ENCODE assay signal across 10 cellular contexts in genomic region chr2:136000502-136000901, GRCh38. TPM values are rescaled to one million over a fixed set of nuclear protein-coding genes. Genes with fewer than 3 reads are reported as not detected.
DNase-seq lines count a peak whose midpoint lies in the region; ATAC-seq and TF ChIP-seq lines count a peak whose summit lies in the region.
"Had no signal": no experiment of that assay in that cellular context is flagged by ENCODE, and none has a peak within 500 bp of the region (broad histone marks: within the 10 kb centered on the region; RNA-seq: fewer than 3 reads in every experiment).

No MANE protein-coding gene starts in this region.

- H3K27ac ChIP-seq in GM23338 (ENCODE audit: low read depth) (no peak overlapping the region), OCI-LY1 (ENCODE audit: low read depth, low read length, poor library complexity, severe bottlenecking) (peak overlapping the region; percentile 81)
- H3K27ac ChIP-seq: pancreas, suprapubic skin had no signal

- 0 out of 2 replicates have a peak, but pooled peaks cover 9% of the 10 kb centered on the region for H3K4me1 ChIP-seq in GM23338 (ENCODE audit: insufficient read depth)
- H3K4me1 ChIP-seq in OCI-LY1 (ENCODE audit: insufficient read depth, low read length, severe bottlenecking): peaks cover 57% of the 10 kb centered on the region
- H3K4me1 ChIP-seq: pancreas, suprapubic skin had no signal

- H3K36me3 ChIP-seq in GM23338 (ENCODE audit: insufficient read depth) (no peaks in the 10 kb centered on the region), OCI-LY1 (ENCODE audit: insufficient read depth, low read length) (peaks cover 2% of the 10 kb centered on the region; the same call in 1 of the 2 replicates)
- H3K36me3 ChIP-seq: pancreas, suprapubic skin had no signal

- H3K27me3 ChIP-seq in GM23338 (ENCODE audit: insufficient read depth) (no peaks in the 10 kb centered on the region), OCI-LY1 (ENCODE audit: insufficient read depth, low read length) (no peaks in the 10 kb centered on the region)
- H3K27me3 ChIP-seq: pancreas, suprapubic skin had no signal

- H3K79me2 ChIP-seq in GM23338 (replicated peaks; ENCODE audit: insufficient read depth) (no peaks in the 10 kb centered on the region), OCI-LY1 (ENCODE audit: insufficient read depth, low read length) (no peaks in the 10 kb centered on the region)

- peaks cover 9% of the 10 kb centered on the region for H3K4me1 Mint-ChIP-seq in GM23338
- H3K4me1 Mint-ChIP-seq in naive B cell: peaks cover 61 to 80% (median 67%) of the 10 kb centered on the region in 3 donors

- ATAC-seq in GM18870 (IDR thresholded peaks at IDR 0.05; ENCODE audit: unreplicated experiment) (peak; percentile 51), GM23338 (no peak; the same call in 1 of the 3 replicates), naive B cell (ENCODE audit: low read depth in 2 of 2) (peak; percentile 42 to 49)

- H3K36me3 Mint-ChIP-seq in GM23338 (ENCODE audit: low read depth): peaks cover 9% of the 10 kb centered on the region; the same call in 2 of the 3 replicates
- H3K36me3 Mint-ChIP-seq in naive B cell: no peaks in the 10 kb centered on the region

- DNase-seq in GM23338 (ENCODE audit: low spot score) (no peak), naive B cell (peak; percentile 49), iPS-NIHi11 (ENCODE audit: low spot score) (no peak), amniotic stem cell (lab: John Stamatoyannopoulos, UW) (no peak), posterior vena cava (ENCODE audit: low spot score) (no peak), UCSD-AML1 (lab: John Stamatoyannopoulos, UW; ENCODE audit: unreplicated experiment) (no peak)
- DNase-seq: pancreas had no signal

- H2AFZ ChIP-seq in GM23338 (peak overlapping the region; percentile 70), OCI-LY1 (ENCODE audit: low read length) (no peak overlapping the region)

- no peaks in the 10 kb centered on the region for H3K9me3 ChIP-seq in OCI-LY1 (ENCODE audit: low read length)
- H3K9me3 ChIP-seq: pancreas, suprapubic skin had no signal

- H3K4me3 Mint-ChIP-seq in GM23338: no peak overlapping the region
- H3K4me3 Mint-ChIP-seq in naive B cell: peak overlapping the region; percentile 45 to 86 (median 66)

- H3K27ac Mint-ChIP-seq in GM23338: 0 out of 2 replicates have a peak overlapping the region, but pooled peaks have one; percentile 11
- H3K27ac Mint-ChIP-seq in naive B cell: peak overlapping the region; percentile 88 to 97 (median 92)

- H3K9me2 ChIP-seq in GM23338 (ENCODE audit: insufficient read depth): no peaks in the 10 kb centered on the region; the same call in 1 of the 2 replicates
- H3K9me2 ChIP-seq in OCI-LY1 (ENCODE audit: low read depth, low read length): no peaks in the 10 kb centered on the region

- intact Hi-C loops in posterior vena cava (cut with DNase I): no loop called here

- H4K20me1 ChIP-seq in GM23338 (replicated peaks; ENCODE audit: insufficient read depth) (no peaks in the 10 kb centered on the region), OCI-LY1 (ENCODE audit: insufficient read depth, low read length) (no peaks in the 10 kb centered on the region)

- H3K4me3 ChIP-seq in GM23338 (no peak overlapping the region), OCI-LY1 (ENCODE audit: low read depth, low read length, poor library complexity, severe bottlenecking) (no peak overlapping the region)
- H3K4me3 ChIP-seq: pancreas, suprapubic skin had no signal

- H3K9me3 Mint-ChIP-seq in GM23338: peaks cover 9% of the 10 kb centered on the region
- H3K9me3 Mint-ChIP-seq in naive B cell: peaks cover 0 to 5% (median 0%) of the 10 kb centered on the region in 7 donors

- peaks cover 5% of the 10 kb centered on the region for H3K27me3 Mint-ChIP-seq in GM23338 (ENCODE audit: insufficient read depth, low read depth, poor library complexity)
- no peaks in the 10 kb centered on the region for H3K27me3 Mint-ChIP-seq in naive B cell

- peak overlapping the region; percentile 42; the same call in 1 of the 2 replicates for H3K9ac ChIP-seq in OCI-LY1 (ENCODE audit: low read length)

- H3K4me2 ChIP-seq in GM23338 (no peak overlapping the region), OCI-LY1 (ENCODE audit: low read length) (peak overlapping the region; percentile 33)

- no peak for TF ChIP-seq CTCF in GM23338 (conservative IDR thresholded peaks at IDR 0.05; ENCODE audit: low read depth in 2 of 2)
- no peak for TF ChIP-seq CTCF in OCI-LY1 (IDR thresholded peaks at IDR 0.05; ENCODE audit: low read length)

- no peaks in the 10 kb centered on the region for H3F3A ChIP-seq in GM23338 (replicated peaks; ENCODE audit: low read depth)
- peaks cover 6% of the 10 kb centered on the region; the same call in 1 of the 2 replicates for H3F3A ChIP-seq in OCI-LY1 (ENCODE audit: insufficient read depth, low read length)

TF ChIP-seq in GM23338, 12 proteins besides CTCF, POLR2A, EP300 and RAD21 (continues in another document):
- TF ChIP-seq POLR2AphosphoS5 (IDR thresholded peaks at IDR 0.05; ENCODE audit: low read depth) (no peak), ZNF462 (CRISPR knock-in tag; IDR thresholded peaks at IDR 0.05) (no peak)

RNA-seq across cellular contexts. Expression of gene DARS1, which starts 15.1 kb away (rescaled TPM):
- 115 and 145 TPM in 2 replicates for total RNA-seq in GM23338 (2014; rRNA removed; shearing (Covaris generic))
- 148 and 165 TPM in 2 replicates for polyA plus RNA-seq in GM23338 (2016; fragmentation: Nextera tagmentation; extraction: Ambion mirVana)
- 100 to 1,000 TPM; 143 to 226 (median 172) TPM for polyA plus RNA-seq in naive B cell (ENCODE audit: low read depth in 6 of 6)
- total RNA-seq in posterior vena cava: 10 to 100 TPM; 52.7 to 85.2 TPM
